Comparison of ENCODE assay signal across 27 cellular contexts in the genomic region with DNA sequence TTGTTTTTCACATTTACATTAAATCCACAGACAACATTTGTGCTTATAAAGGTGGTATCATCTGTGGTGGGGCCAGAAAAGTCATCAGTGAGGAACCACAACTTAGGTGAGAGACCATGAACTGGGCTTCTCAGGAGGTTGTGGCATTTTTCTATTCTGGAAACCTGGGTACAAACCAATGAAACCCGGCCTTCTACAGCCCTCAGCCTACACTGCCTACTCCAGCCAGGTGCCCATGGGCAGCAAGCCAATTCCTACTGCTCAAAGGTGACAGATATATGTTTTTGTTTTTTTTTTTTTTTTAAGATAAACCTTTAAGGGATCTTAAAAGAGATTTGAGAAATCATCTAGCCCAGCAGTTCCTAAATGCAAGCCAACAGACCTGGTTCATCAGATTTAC.
"Had no signal": no experiment of that assay in that cellular context is flagged by ENCODE, and none has a peak within 500 bp of the region (broad histone marks: within the 10 kb centered on the region; RNA-seq: fewer than 3 reads in every experiment).

No MANE protein-coding gene starts in this region.

- H3K4me1 Mint-ChIP-seq: immature natural killer cell; mesothelial cell of epicardium; naive B cell; natural killer cell; nephron progenitor cell; neural progenitor cell; stimulated activated naive B cell treated with anti-CD40 and anti-IgM and Interleukin-4, amounts not matched to agents 10 μg/mL and 1 μg/mL and 100 μg/mL, for 72 hours had no signal

- H3K9me3 Mint-ChIP-seq: immature natural killer cell; mesothelial cell of epicardium; naive B cell; natural killer cell; nephron progenitor cell; neural progenitor cell; stimulated activated naive B cell treated with anti-CD40 and anti-IgM and Interleukin-4, amounts not matched to agents 10 μg/mL and 1 μg/mL and 100 μg/mL, for 72 hours; stimulated activated naive CD8-positive, alpha-beta T cell treated with anti-CD3 and anti-CD28 coated beads, Interleukin-15, Interleukin-2, amounts not matched to agents 100 ng/mL and 50 ng/mL, for 24 hours; type B pancreatic cell had no signal

- H3K27me3 ChIP-seq: left lung, neural progenitor cell, ovary, right atrium auricular region, right lobe of liver, suprapubic skin, tibial nerve, uterus had no signal

- H3K4me1 ChIP-seq: left lung, lower lobe of right lung, neural progenitor cell, right atrium auricular region, right lobe of liver, suprapubic skin, tibial nerve, uterus had no signal

- H3K4me3 Mint-ChIP-seq: immature natural killer cell; mesothelial cell of epicardium; naive B cell; natural killer cell; nephron progenitor cell; neural progenitor cell; stimulated activated naive B cell treated with anti-CD40 and anti-IgM and Interleukin-4, amounts not matched to agents 10 μg/mL and 1 μg/mL and 100 μg/mL, for 72 hours; stimulated activated naive CD8-positive, alpha-beta T cell treated with anti-CD3 and anti-CD28 coated beads, Interleukin-15, Interleukin-2, amounts not matched to agents 100 ng/mL and 50 ng/mL, for 24 hours; type B pancreatic cell had no signal

- H3K36me3 ChIP-seq: ovary, uterus had no signal

- DNase-seq: hypothalamus; immature natural killer cell; kidney; left colon; left lung; lower lobe of right lung; mammary epithelial cell; mesenchymal stem cell; naive B cell; natural killer cell; nephron progenitor cell; ovary; right lobe of liver; stimulated activated CD4-positive, alpha-beta T cell treated with anti-CD3 and anti-CD28 coated beads, Interleukin-1b, Interleukin-23, amount 100 ng/mL, for 48 hours; stimulated activated CD4-positive, alpha-beta T cell treated with anti-CD3 and anti-CD28 coated beads, Interleukin-4, amount 100 ng/mL, for 1 hour; stimulated activated naive B cell treated with anti-CD40 and anti-IgM and Interleukin-4, amounts not matched to agents 10 μg/mL and 1 μg/mL and 100 μg/mL, for 72 hours; uterus had no signal

- H3K27me3 Mint-ChIP-seq: naive B cell; progenitor cell of endocrine pancreas; stimulated activated naive B cell treated with anti-CD40 and anti-IgM and Interleukin-4, amounts not matched to agents 10 μg/mL and 1 μg/mL and 100 μg/mL, for 72 hours; stimulated activated naive CD8-positive, alpha-beta T cell treated with anti-CD3 and anti-CD28 coated beads, Interleukin-15, Interleukin-2, amounts not matched to agents 100 ng/mL and 50 ng/mL, for 24 hours; type B pancreatic cell had no signal

- H3K4me3 ChIP-seq: left lung, lower lobe of right lung, neural progenitor cell, ovary, right atrium auricular region, right lobe of liver, smooth muscle cell, suprapubic skin, thoracic aorta, tibial nerve, uterus had no signal

- H3K9me3 ChIP-seq: left lung, lower lobe of right lung, ovary, right atrium auricular region, right lobe of liver, suprapubic skin, thoracic aorta, tibial nerve, uterus had no signal

- H3K27ac Mint-ChIP-seq: mesothelial cell of epicardium; natural killer cell; neural progenitor cell; progenitor cell of endocrine pancreas; stimulated activated naive B cell treated with anti-CD40 and anti-IgM and Interleukin-4, amounts not matched to agents 10 μg/mL and 1 μg/mL and 100 μg/mL, for 72 hours; stimulated activated naive CD8-positive, alpha-beta T cell treated with anti-CD3 and anti-CD28 coated beads, Interleukin-15, Interleukin-2, amounts not matched to agents 100 ng/mL and 50 ng/mL, for 24 hours; type B pancreatic cell had no signal

- H3K27ac ChIP-seq: left lung, lower lobe of right lung, neural progenitor cell, ovary, right atrium auricular region, right lobe of liver, suprapubic skin, thoracic aorta, tibial nerve, uterus had no signal
